2 cellular contexts compared by ENCODE assay signal in genomic region chr16:85463672-85464071, GRCh38.
TF ChIP-seq lines count a peak whose summit lies in the region.

No MANE protein-coding gene starts in this region.

TF ChIP-seq in HEK293, 187 proteins besides CTCF, POLR2A, EP300 and RAD21:
- TF ChIP-seq SCRT2 (tag by site-specific recombination; IDR thresholded peaks at IDR 0.05) (peak; percentile 46; the same call in 1 of the 2 replicates), ZNF843 (tag by site-specific recombination; IDR thresholded peaks at IDR 0.05) (no peak)

TF ChIP-seq in H1, 55 proteins besides CTCF, POLR2A, EP300 and RAD21:
- TF ChIP-seq HDAC2 (IDR thresholded peaks at IDR 0.05; ENCODE audit: borderline replicate concordance in 1 of 2, low read depth in 2 of 2, low read length in 2 of 2) (no peak), E2F6 (IDR thresholded peaks at IDR 0.05) (no peak), SP2 (IDR thresholded peaks at IDR 0.05; ENCODE audit: low read length) (no peak), ASH2L (IDR thresholded peaks at IDR 0.05; ENCODE audit: low read length) (no peak), SIX5 (IDR thresholded peaks at IDR 0.05; ENCODE audit: low read depth, low read length) (no peak), JUND (IDR thresholded peaks at IDR 0.05; ENCODE audit: low read length) (no peak), YY1 (IDR thresholded peaks at IDR 0.05; ENCODE audit: low read depth, low read length) (no peak), CEBPB (IDR thresholded peaks at IDR 0.05; ENCODE audit: low read depth, low read length) (no peak), CBX8 (IDR thresholded peaks at IDR 0.05; ENCODE audit: borderline replicate concordance, low read depth, low read length) (no peak), GTF2F1 (IDR thresholded peaks at IDR 0.05; ENCODE audit: borderline replicate concordance, low read depth, low read length) (no peak), ATF2 (IDR thresholded peaks at IDR 0.05; ENCODE audit: low read length) (no peak)
